30 cellular contexts compared by ENCODE assay signal in genomic region chr2:831225-831536, GRCh38.
"Had no signal": no experiment of that assay in that cellular context is flagged by ENCODE, and none has a peak within 500 bp of the region (broad histone marks: within the 10 kb centered on the region; RNA-seq: fewer than 3 reads in every experiment).

No MANE protein-coding gene starts in this region.

- H3K27ac ChIP-seq: lower lobe of right lung, pancreas, prostate gland, skin epidermis, stomach, testis, thyroid gland, transverse colon, upper lobe of left lung had no signal

- FAIRE-seq: keratinocyte, pancreas, urothelium cell line had no signal

- H3K27ac Mint-ChIP-seq: stimulated activated naive B cell treated with anti-CD40 and anti-IgM and Interleukin-4, amounts not matched to agents 10 μg/mL and 1 μg/mL and 100 μg/mL, for 72 hours had no signal

- ATAC-seq: left cardiac atrium; left lobe of liver; naive thymus-derived CD8-positive, alpha-beta T cell; pancreas; right cardiac atrium; stimulated activated naive B cell treated with anti-CD40 and anti-IgM and Interleukin-4, amounts not matched to agents 10 μg/mL and 1 μg/mL and 100 μg/mL, for 72 hours; stimulated activated naive CD8-positive, alpha-beta T cell treated with anti-CD3 and anti-CD28 coated beads, Interleukin-15, Interleukin-2, amounts not matched to agents 100 U/mL and 50 U/mL, for 24 hours had no signal

- H3K9me3 Mint-ChIP-seq: naive thymus-derived CD8-positive, alpha-beta T cell; nephron; neural crest cell had no signal

- H3K4me1 Mint-ChIP-seq: neural crest cell had no signal

- H3K36me3 ChIP-seq: lower lobe of right lung, pancreas, prostate gland, stomach, thyroid gland, transverse colon, upper lobe of left lung had no signal

- H3K9me3 ChIP-seq: lower lobe of right lung, prostate gland, stomach, testis, thyroid gland, transverse colon, upper lobe of left lung had no signal

- H3K4me1 ChIP-seq: pancreas, prostate gland, testis had no signal

- DNase-seq: hippocampal formation; kidney glomerular epithelial cell; left cardiac atrium; lower lobe of right lung; mammary epithelial cell; mesenchymal stem cell; naive thymus-derived CD8-positive, alpha-beta T cell; nucleus accumbens; pancreas; posterior cingulate gyrus; retina; right cardiac atrium; stimulated activated CD4-positive, alpha-beta T cell treated with anti-CD3 and anti-CD28 coated beads, Interleukin-12 subunit alpha, Interleukin-12 subunit beta, amount 100 ng/mL, for 4 hours; stimulated activated CD4-positive, alpha-beta T cell treated with anti-CD3 and anti-CD28 coated beads, Interleukin-15, amount 100 ng/mL, for 24 hours; stimulated activated CD4-positive, alpha-beta T cell treated with anti-CD3 and anti-CD28 coated beads, Interleukin-2, amount 100 ng/mL, for 24 hours; stimulated activated CD4-positive, alpha-beta T cell treated with anti-CD3 and anti-CD28 coated beads, Interleukin-4, amount 100 ng/mL, for 1 hour; stimulated activated naive B cell treated with anti-CD40 and anti-IgM and Interleukin-4, amounts not matched to agents 10 μg/mL and 1 μg/mL and 100 μg/mL, for 72 hours; stimulated activated naive CD8-positive, alpha-beta T cell treated with anti-CD3 and anti-CD28 coated beads, Interleukin-15, Interleukin-2, amounts not matched to agents 100 U/mL and 50 U/mL, for 24 hours; stomach; testis; thyroid gland; transverse colon; upper lobe of left lung had no signal

- H3K36me3 Mint-ChIP-seq: naive thymus-derived CD8-positive, alpha-beta T cell; stimulated activated naive B cell treated with anti-CD40 and anti-IgM and Interleukin-4, amounts not matched to agents 10 μg/mL and 1 μg/mL and 100 μg/mL, for 72 hours had no signal

- H3K4me3 ChIP-seq: lower lobe of right lung, pancreas, prostate gland, skin epidermis, stomach, testis, thyroid gland, transverse colon, upper lobe of left lung had no signal

- H3K4me3 Mint-ChIP-seq: naive thymus-derived CD8-positive, alpha-beta T cell; nephron; neural crest cell; stimulated activated naive B cell treated with anti-CD40 and anti-IgM and Interleukin-4, amounts not matched to agents 10 μg/mL and 1 μg/mL and 100 μg/mL, for 72 hours had no signal

- H3K27me3 ChIP-seq: pancreas, testis, thyroid gland, transverse colon, upper lobe of left lung had no signal
